11 cellular contexts compared by ENCODE assay signal in genomic region chr15:85554852-85555521, GRCh38.
DNase-seq lines count a peak whose midpoint lies in the region; ATAC-seq and TF ChIP-seq lines count a peak whose summit lies in the region.
"Had no signal": no experiment of that assay in that cellular context is flagged by ENCODE, and none has a peak within 500 bp of the region (broad histone marks: within the 10 kb centered on the region; RNA-seq: fewer than 3 reads in every experiment).

No MANE protein-coding gene starts in this region.

- no peak overlapping the region for H3K4me3 Mint-ChIP-seq in CD4-positive, alpha-beta memory T cell

- no peak overlapping the region for H3K4me3 ChIP-seq in CD4-positive, alpha-beta memory T cell (ENCODE audit: low read length in 2 of 2)
- H3K4me3 ChIP-seq in ovary = no peak overlapping the region

- intact Hi-C loops in CD4-positive, alpha-beta memory T cell (cut with micrococcal nuclease) = no loop called here
- intact Hi-C loops in ovary (cut with DNase I) = no loop called here

- H3K36me3 ChIP-seq in CD4-positive, alpha-beta memory T cell (ENCODE audit: insufficient read depth, low read length) = peaks cover 3% of the 10 kb centered on the region
- H3K36me3 ChIP-seq in ovary = no peaks in the 10 kb centered on the region

- peak; percentile 54 for ATAC-seq in GM21381 (IDR thresholded peaks at IDR 0.05; ENCODE audit: unreplicated experiment)

- CTCF ChIA-PET in CD4-positive, alpha-beta memory T cell (lab: Charles Lee; ENCODE audit: partially characterized antibody) = interaction anchor here (1.0 kb wide), 1 partner anchor 12 kb away, joined by 3 read pairs; no protein-coding TSS in a partner anchor

- no peak for TF ChIP-seq POLR2A in ovary (IDR thresholded peaks at IDR 0.05)

- H3K9me3 ChIP-seq in CD4-positive, alpha-beta memory T cell (ENCODE audit: control insufficient read depth in 1 of 2, low read length in 2 of 2) = no peaks in the 10 kb centered on the region
- no peaks in the 10 kb centered on the region for H3K9me3 ChIP-seq in ovary
- H3K9me3 ChIP-seq: SK-N-SH had no signal

- H3K9me3 Mint-ChIP-seq in CD4-positive, alpha-beta memory T cell = no peaks in the 10 kb centered on the region

- H3K27ac Mint-ChIP-seq in CD4-positive, alpha-beta memory T cell = peak overlapping the region in 2 of 7 donors; percentile 29 to 43

- H3K36me3 Mint-ChIP-seq in CD4-positive, alpha-beta memory T cell = peaks cover 29 to 32% of the 10 kb centered on the region in 2 donors

- no peak overlapping the region for H3K27ac ChIP-seq in CD4-positive, alpha-beta memory T cell (ENCODE audit: low read depth, low read length)
- H3K27ac ChIP-seq in ovary = no peak overlapping the region

- no peak for TF ChIP-seq CTCF in ovary (IDR thresholded peaks at IDR 0.05)

- H3K4me1 Mint-ChIP-seq in CD4-positive, alpha-beta memory T cell = peaks cover 30 to 60% (median 47%) of the 10 kb centered on the region in 4 donors

- H3K27me3 Mint-ChIP-seq in CD4-positive, alpha-beta memory T cell = no peaks in the 10 kb centered on the region

- no peak for TF ChIP-seq EP300 in ovary (IDR thresholded peaks at IDR 0.05)

- WGBS in ovary, 3 donors = 86 to 90% (median 88%) methylated on average over 7 of the region's 7 CpGs

- H3K4me1 ChIP-seq in CD4-positive, alpha-beta memory T cell (ENCODE audit: insufficient read depth, low read length) = peaks cover 35% of the 10 kb centered on the region
- H3K4me1 ChIP-seq in ovary (ENCODE audit: insufficient read depth) = peaks cover 2% of the 10 kb centered on the region

- peak; percentile 22 for DNase-seq in GDM1 (lab: John Stamatoyannopoulos, UW)
- peak; percentile 35 for DNase-seq in KG1 (lab: John Stamatoyannopoulos, UW)
- peak; percentile 44 for DNase-seq in globus pallidus (ENCODE audit: low spot score)
- no peak for DNase-seq in iPS-NIHi7 (ENCODE audit: extremely low spot score)
- no peak for DNase-seq in NK-92 (lab: John Stamatoyannopoulos, UW; ENCODE audit: unreplicated experiment)
- no peak for DNase-seq in CD4-positive, alpha-beta memory T cell
- no peak for DNase-seq in ovary
- DNase-seq: Caco-2, GOT3, SK-N-SH had no signal

- POLR2A ChIA-PET in CD4-positive, alpha-beta memory T cell (lab: Charles Lee; ENCODE audit: partially characterized antibody) = interaction anchor here (1.0 to 1.3 kb wide), 2 partner anchors 13 to 25 kb away, joined by 3 to 7 read pairs; no protein-coding TSS in a partner anchor

- no peaks in the 10 kb centered on the region for H3K27me3 ChIP-seq in CD4-positive, alpha-beta memory T cell (ENCODE audit: insufficient read depth, low read length)
- no peaks in the 10 kb centered on the region for H3K27me3 ChIP-seq in ovary

Comparison
In these comparisons a context has a peak if more than half of its experiments do, and no peak if none do; other contexts are left out.
1. DNase-seq: peak in GDM1 (single experiment), KG1 (single experiment) and globus pallidus (single experiment); none in iPS-NIHi7 (single experiment), NK-92 (single experiment), CD4-positive, alpha-beta memory T cell (0 of 5) and ovary (0 of 5).